Comparison of ENCODE assay signal across 1 cellular context in the genomic region with DNA sequence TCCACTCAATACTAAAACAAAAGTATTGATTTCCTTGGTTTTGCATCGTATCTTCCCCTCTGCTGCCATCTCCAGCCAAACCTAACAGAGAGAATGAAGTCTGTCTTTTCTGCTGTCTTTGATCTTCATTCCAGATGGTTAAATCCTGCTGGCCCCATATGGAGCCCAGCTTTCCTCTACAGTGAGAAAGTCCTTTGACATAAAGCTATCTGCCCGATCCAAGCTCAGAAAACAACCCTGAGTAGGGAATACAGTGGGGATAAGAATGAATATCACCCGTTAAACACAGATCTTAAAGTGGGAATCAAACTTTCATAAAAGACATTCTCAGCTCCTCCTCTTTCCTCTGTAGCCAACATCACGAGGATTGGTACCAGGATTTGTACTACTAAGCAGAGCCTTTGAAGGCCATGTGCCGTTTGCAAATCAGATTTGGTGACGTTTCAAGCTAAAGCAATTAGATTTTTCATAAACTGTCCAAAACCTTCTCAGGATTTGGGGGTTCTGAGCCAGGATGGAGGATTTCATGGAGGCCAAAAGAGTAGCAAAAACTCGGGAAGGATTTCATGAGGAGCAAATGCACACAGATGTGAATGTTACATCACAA.
TF ChIP-seq lines count a peak whose summit lies in the region.

No MANE protein-coding gene starts in this region.

TF ChIP-seq in HepG2, 621 proteins besides CTCF, POLR2A, EP300 and RAD21 (continued from another document):
- TF ChIP-seq, protein P1, sequence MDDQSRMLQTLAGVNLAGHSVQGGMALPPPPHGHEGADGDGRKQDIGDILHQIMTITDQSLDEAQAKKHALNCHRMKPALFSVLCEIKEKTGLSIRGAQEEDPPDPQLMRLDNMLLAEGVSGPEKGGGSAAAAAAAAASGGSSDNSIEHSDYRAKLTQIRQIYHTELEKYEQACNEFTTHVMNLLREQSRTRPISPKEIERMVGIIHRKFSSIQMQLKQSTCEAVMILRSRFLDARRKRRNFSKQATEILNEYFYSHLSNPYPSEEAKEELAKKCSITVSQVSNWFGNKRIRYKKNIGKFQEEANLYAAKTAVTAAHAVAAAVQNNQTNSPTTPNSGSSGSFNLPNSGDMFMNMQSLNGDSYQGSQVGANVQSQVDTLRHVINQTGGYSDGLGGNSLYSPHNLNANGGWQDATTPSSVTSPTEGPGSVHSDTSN (CRISPR knock-in tag; IDR thresholded peaks at IDR 0.05; ENCODE audit: borderline replicate concordance) = no peak
- TF ChIP-seq ZNF34 (CRISPR knock-in tag; IDR thresholded peaks at IDR 0.05; ENCODE audit: borderline replicate concordance) (0 out of 2 replicates have a peak, but pooled peaks have one; percentile 10), POLR2AphosphoS5 (IDR thresholded peaks at IDR 0.05; ENCODE audit: low read depth, low read length) (peak; percentile 10; the same call in 1 of the 2 replicates), KDM6A (CRISPR knock-in tag; IDR thresholded peaks at IDR 0.05; ENCODE audit: low read depth) (no peak), ZNF143 (CRISPR knock-in tag; IDR thresholded peaks at IDR 0.05) (no peak), NFATC3 (CRISPR knock-in tag; IDR thresholded peaks at IDR 0.05) (no peak), GTF3A (CRISPR knock-in tag; conservative IDR thresholded peaks at IDR 0.05) (no peak), GATA4 (IDR thresholded peaks at IDR 0.05; ENCODE audit: borderline replicate concordance, low read depth) (no peak), TAF1 (CRISPR knock-in tag; IDR thresholded peaks at IDR 0.05) (no peak), HOXA9 (CRISPR knock-in tag; IDR thresholded peaks at IDR 0.05; ENCODE audit: borderline replicate concordance) (no peak), ZNF30 (CRISPR knock-in tag; IDR thresholded peaks at IDR 0.05) (no peak), HMGA1 (CRISPR knock-in tag; conservative IDR thresholded peaks at IDR 0.05) (no peak), JUN (CRISPR knock-in tag; IDR thresholded peaks at IDR 0.05) (no peak)
- TF ChIP-seq, protein P2, sequence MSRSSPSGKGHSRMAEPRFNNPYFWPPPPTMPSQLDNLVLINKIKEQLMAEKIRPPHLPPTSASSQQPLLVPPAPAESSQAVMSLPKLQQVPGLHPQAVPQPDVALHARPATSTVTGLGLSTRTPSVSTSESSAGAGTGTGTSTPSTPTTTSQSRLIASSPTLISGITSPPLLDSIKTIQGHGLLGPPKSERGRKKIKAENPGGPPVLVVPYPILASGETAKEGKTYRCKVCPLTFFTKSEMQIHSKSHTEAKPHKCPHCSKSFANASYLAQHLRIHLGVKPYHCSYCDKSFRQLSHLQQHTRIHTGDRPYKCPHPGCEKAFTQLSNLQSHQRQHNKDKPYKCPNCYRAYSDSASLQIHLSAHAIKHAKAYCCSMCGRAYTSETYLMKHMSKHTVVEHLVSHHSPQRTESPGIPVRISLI (CRISPR knock-in tag; IDR thresholded peaks at IDR 0.05; ENCODE audit: borderline replicate concordance) = no peak
